ENCODE assay signal across 17 cellular contexts in genomic region chr2:143728498-143728897, GRCh38.
DNase-seq lines count a peak whose midpoint lies in the region; ATAC-seq and TF ChIP-seq lines count a peak whose summit lies in the region.
"Had no signal": no experiment of that assay in that cellular context is flagged by ENCODE, and none has a peak within 500 bp of the region (broad histone marks: within the 10 kb centered on the region; RNA-seq: fewer than 3 reads in every experiment).

No MANE protein-coding gene starts in this region.

- intact Hi-C loops in activated CD8-positive, alpha-beta T cell treated with anti-CD3 and anti-CD28 coated beads for 36 hours (cut with micrococcal nuclease): no loop called here
- intact Hi-C loops in thyroid gland (cut with DNase I): no loop called here

- 85 to 90% methylated on average over 7 of the region's 7 CpGs for WGBS in thyroid gland, 2 donors

- no peaks in the 10 kb centered on the region for H3K27me3 Mint-ChIP-seq in activated CD8-positive, alpha-beta T cell treated with anti-CD3 and anti-CD28 coated beads for 36 hours
- H3K27me3 Mint-ChIP-seq in activated CD8-positive, alpha-beta T cell treated with anti-CD3 and anti-CD28 coated beads, Interleukin-2, amount 10 ng/mL, durations not matched to agents 7 days and 5 days (ENCODE audit: low read depth): no peaks in the 10 kb centered on the region
- H3K27me3 Mint-ChIP-seq in CD8-positive, alpha-beta memory T cell: no peaks in the 10 kb centered on the region
- H3K27me3 Mint-ChIP-seq in activated CD4-positive, alpha-beta memory T cell treated with anti-CD3 and anti-CD28 coated beads, Interleukin-2, amount 10 ng/mL, durations not matched to agents 7 days and 5 days: no peaks in the 10 kb centered on the region

- peak overlapping the region; percentile 53 for H3K27ac Mint-ChIP-seq in activated CD8-positive, alpha-beta T cell treated with anti-CD3 and anti-CD28 coated beads for 36 hours
- H3K27ac Mint-ChIP-seq in activated CD8-positive, alpha-beta T cell treated with anti-CD3 and anti-CD28 coated beads, Interleukin-2, amount 10 ng/mL, durations not matched to agents 7 days and 5 days: no peak overlapping the region
- peak overlapping the region in 6 of 8 donors; percentile 4 to 88 (median 56) for H3K27ac Mint-ChIP-seq in CD8-positive, alpha-beta memory T cell
- H3K27ac Mint-ChIP-seq in activated CD4-positive, alpha-beta memory T cell treated with anti-CD3 and anti-CD28 coated beads, Interleukin-2, amount 10 ng/mL, durations not matched to agents 7 days and 5 days: peak overlapping the region; percentile 52

- no peak for TF ChIP-seq CTCF in activated CD8-positive, alpha-beta T cell treated with anti-CD3 and anti-CD28 coated beads for 36 hours (IDR thresholded peaks at IDR 0.05)
- no peak for TF ChIP-seq CTCF in foreskin keratinocyte (conservative IDR thresholded peaks at IDR 0.05)
- TF ChIP-seq CTCF in thyroid gland (IDR thresholded peaks at IDR 0.05): no peak

- H3K4me3 ChIP-seq in CD8-positive, alpha-beta memory T cell (ENCODE audit: low read length): no peak overlapping the region
- no peak overlapping the region for H3K4me3 ChIP-seq in thyroid gland (replicated peaks in 1 of 3)
- H3K4me3 ChIP-seq: BLaER1 treated with 17β-estradiol and CSF1 and Interleukin-3, amounts not matched to agents 10 nM and 100 nM had no signal

- H3K36me3 Mint-ChIP-seq in activated CD8-positive, alpha-beta T cell treated with anti-CD3 and anti-CD28 coated beads for 36 hours (ENCODE audit: low read depth): peaks cover 6% of the 10 kb centered on the region
- H3K36me3 Mint-ChIP-seq in activated CD8-positive, alpha-beta T cell treated with anti-CD3 and anti-CD28 coated beads, Interleukin-2, amount 10 ng/mL, durations not matched to agents 7 days and 5 days (ENCODE audit: low read depth): peaks cover 32% of the 10 kb centered on the region
- peaks cover 0 to 24% (median 3%) of the 10 kb centered on the region in 3 donors for H3K36me3 Mint-ChIP-seq in CD8-positive, alpha-beta memory T cell
- H3K36me3 Mint-ChIP-seq in activated CD4-positive, alpha-beta memory T cell treated with anti-CD3 and anti-CD28 coated beads, Interleukin-2, amount 10 ng/mL, durations not matched to agents 7 days and 5 days (ENCODE audit: low read depth): peaks cover 24% of the 10 kb centered on the region

- no peaks in the 10 kb centered on the region for H3K9me3 ChIP-seq in CD8-positive, alpha-beta memory T cell (ENCODE audit: low read length)
- H3K9me3 ChIP-seq in thyroid gland: no peaks in the 10 kb centered on the region
- H3K9me3 ChIP-seq: BLaER1 treated with 17β-estradiol and CSF1 and Interleukin-3, amounts not matched to agents 10 nM and 100 nM had no signal

- peaks cover 54% of the 10 kb centered on the region for H3K4me1 Mint-ChIP-seq in activated CD8-positive, alpha-beta T cell treated with anti-CD3 and anti-CD28 coated beads for 36 hours (ENCODE audit: low read depth)
- H3K4me1 Mint-ChIP-seq in activated CD8-positive, alpha-beta T cell treated with anti-CD3 and anti-CD28 coated beads, Interleukin-2, amount 10 ng/mL, durations not matched to agents 7 days and 5 days (ENCODE audit: low read depth): peaks cover 20% of the 10 kb centered on the region
- H3K4me1 Mint-ChIP-seq in CD8-positive, alpha-beta memory T cell: peaks cover 76 to 85% (median 81%) of the 10 kb centered on the region in 3 donors
- H3K4me1 Mint-ChIP-seq in activated CD4-positive, alpha-beta memory T cell treated with anti-CD3 and anti-CD28 coated beads, Interleukin-2, amount 10 ng/mL, durations not matched to agents 7 days and 5 days: peaks cover 42% of the 10 kb centered on the region

- H3K36me3 ChIP-seq in CD8-positive, alpha-beta memory T cell (ENCODE audit: insufficient read depth, low read length): no peaks in the 10 kb centered on the region
- no peaks in the 10 kb centered on the region for H3K36me3 ChIP-seq in thyroid gland

- H3K27ac ChIP-seq in CD8-positive, alpha-beta memory T cell (ENCODE audit: low read depth, low read length): no peak overlapping the region
- peak overlapping the region; percentile 65 for H3K27ac ChIP-seq in foreskin keratinocyte
- no peak overlapping the region for H3K27ac ChIP-seq in thyroid gland
- H3K27ac ChIP-seq: BLaER1 treated with 17β-estradiol and CSF1 and Interleukin-3, amounts not matched to agents 10 nM and 100 nM had no signal

- ATAC-seq in activated CD8-positive, alpha-beta T cell treated with anti-CD3 and anti-CD28 coated beads for 36 hours: no peak
- ATAC-seq in activated CD8-positive, alpha-beta T cell treated with anti-CD3 and anti-CD28 coated beads, Interleukin-2, amount 10 ng/mL, durations not matched to agents 7 days and 5 days: no peak
- peak; percentile 74 for ATAC-seq in foreskin keratinocyte

- CTCF ChIA-PET in activated CD8-positive, alpha-beta T cell treated with anti-CD3 and anti-CD28 coated beads for 36 hours (lab: Charles Lee): no interaction called here
- CTCF ChIA-PET in activated CD8-positive, alpha-beta T cell treated with anti-CD3 and anti-CD28 coated beads, Interleukin-2, amount 10 ng/mL, durations not matched to agents 7 days and 5 days (lab: Charles Lee): no interaction called here
- CTCF ChIA-PET in CD8-positive, alpha-beta memory T cell (lab: Charles Lee): interaction anchor here (1.1 kb wide), 1 partner anchor 8 kb away, joined by 3 read pairs; no protein-coding TSS in a partner anchor
- CTCF ChIA-PET in activated CD4-positive, alpha-beta memory T cell treated with anti-CD3 and anti-CD28 coated beads, Interleukin-2, amount 10 ng/mL, durations not matched to agents 7 days and 5 days (lab: Charles Lee): interaction anchor here (1.7 kb wide), 1 partner anchor 444 kb away, joined by 3 read pairs; no protein-coding TSS in a partner anchor

- no peaks in the 10 kb centered on the region for H3K27me3 ChIP-seq in CD8-positive, alpha-beta memory T cell (ENCODE audit: insufficient read depth, low read length, poor library complexity, severe bottlenecking)
- H3K27me3 ChIP-seq in foreskin keratinocyte (no peaks in the 10 kb centered on the region), thyroid gland (no peaks in the 10 kb centered on the region)
- H3K27me3 ChIP-seq: BLaER1 treated with 17β-estradiol and CSF1 and Interleukin-3, amounts not matched to agents 10 nM and 100 nM had no signal

- POLR2A ChIA-PET in activated CD8-positive, alpha-beta T cell treated with anti-CD3 and anti-CD28 coated beads for 36 hours (lab: Charles Lee): no interaction called here
- POLR2A ChIA-PET in activated CD8-positive, alpha-beta T cell treated with anti-CD3 and anti-CD28 coated beads, Interleukin-2, amount 10 ng/mL, durations not matched to agents 7 days and 5 days (lab: Charles Lee): no interaction called here
- POLR2A ChIA-PET in CD8-positive, alpha-beta memory T cell (lab: Charles Lee): no interaction called here
- POLR2A ChIA-PET in activated CD4-positive, alpha-beta memory T cell treated with anti-CD3 and anti-CD28 coated beads, Interleukin-2, amount 10 ng/mL, durations not matched to agents 7 days and 5 days (lab: Charles Lee): no interaction called here

- DNase-seq in activated CD8-positive, alpha-beta T cell treated with anti-CD3 and anti-CD28 coated beads for 36 hours: peak; percentile 13
- DNase-seq in activated CD8-positive, alpha-beta T cell treated with anti-CD3 and anti-CD28 coated beads, Interleukin-2, amount 10 ng/mL, durations not matched to agents 7 days and 5 days: no peak
- DNase-seq in CD8-positive, alpha-beta memory T cell: peak in 1 of 5 donors; percentile 54
- peak; percentile 19 for DNase-seq in activated CD4-positive, alpha-beta memory T cell treated with anti-CD3 and anti-CD28 coated beads, Interleukin-2, amount 10 ng/mL, durations not matched to agents 7 days and 5 days
- peak; percentile 54 to 77 for DNase-seq in foreskin keratinocyte
- DNase-seq in COR-L47 (lab: John Stamatoyannopoulos, UW): no peak
- DNase-seq in thyroid gland: no peak
- no peak for DNase-seq in HuH-7.5 (ENCODE audit: low spot score)
- DNase-seq: 8988T, Calu3, H7, Karpas-422, NCI-H187 treated with DMSO at 0.1 percent for 48 hours, NCI-H2171 treated with DMSO at 0.1 percent for 48 hours, NCI-H510A treated with DMSO at 0.1 percent for 48 hours, SIG-M5 had no signal

- H3K4me3 Mint-ChIP-seq in activated CD8-positive, alpha-beta T cell treated with anti-CD3 and anti-CD28 coated beads for 36 hours: no peak overlapping the region
- no peak overlapping the region for H3K4me3 Mint-ChIP-seq in activated CD8-positive, alpha-beta T cell treated with anti-CD3 and anti-CD28 coated beads, Interleukin-2, amount 10 ng/mL, durations not matched to agents 7 days and 5 days
- peak overlapping the region in 4 of 7 donors; percentile 17 to 60 (median 40) for H3K4me3 Mint-ChIP-seq in CD8-positive, alpha-beta memory T cell
- no peak overlapping the region for H3K4me3 Mint-ChIP-seq in activated CD4-positive, alpha-beta memory T cell treated with anti-CD3 and anti-CD28 coated beads, Interleukin-2, amount 10 ng/mL, durations not matched to agents 7 days and 5 days

- peaks cover 20% of the 10 kb centered on the region for H3K4me1 ChIP-seq in CD8-positive, alpha-beta memory T cell (ENCODE audit: insufficient read depth, low read length)
- H3K4me1 ChIP-seq in foreskin keratinocyte (peaks cover 32% of the 10 kb centered on the region), thyroid gland (no peaks in the 10 kb centered on the region)

- TF ChIP-seq POLR2A in thyroid gland (IDR thresholded peaks at IDR 0.05): no peak

- no peaks in the 10 kb centered on the region for H3K9me3 Mint-ChIP-seq in activated CD8-positive, alpha-beta T cell treated with anti-CD3 and anti-CD28 coated beads for 36 hours
- no peaks in the 10 kb centered on the region for H3K9me3 Mint-ChIP-seq in activated CD8-positive, alpha-beta T cell treated with anti-CD3 and anti-CD28 coated beads, Interleukin-2, amount 10 ng/mL, durations not matched to agents 7 days and 5 days (ENCODE audit: insufficient read depth)
- no peaks in the 10 kb centered on the region for H3K9me3 Mint-ChIP-seq in CD8-positive, alpha-beta memory T cell
- H3K9me3 Mint-ChIP-seq in activated CD4-positive, alpha-beta memory T cell treated with anti-CD3 and anti-CD28 coated beads, Interleukin-2, amount 10 ng/mL, durations not matched to agents 7 days and 5 days: no peaks in the 10 kb centered on the region

Comparison
In these comparisons a context has a peak if more than half of its experiments do, and no peak if none do; other contexts are left out.
1. DNase-seq: peak in activated CD8-positive, alpha-beta T cell treated with anti-CD3 and anti-CD28 coated beads for 36 hours (single experiment), activated CD4-positive, alpha-beta memory T cell treated with anti-CD3 and anti-CD28 coated beads, Interleukin-2, amount 10 ng/mL, durations not matched to agents 7 days and 5 days (single experiment) and foreskin keratinocyte (2 of 2); none in activated CD8-positive, alpha-beta T cell treated with anti-CD3 and anti-CD28 coated beads, Interleukin-2, amount 10 ng/mL, durations not matched to agents 7 days and 5 days (single experiment), COR-L47 (single experiment), thyroid gland (0 of 2) and HuH-7.5 (single experiment).
2. H3K4me3 Mint-ChIP-seq: peak in CD8-positive, alpha-beta memory T cell (4 of 7); none in activated CD8-positive, alpha-beta T cell treated with anti-CD3 and anti-CD28 coated beads for 36 hours (single experiment), activated CD8-positive, alpha-beta T cell treated with anti-CD3 and anti-CD28 coated beads, Interleukin-2, amount 10 ng/mL, durations not matched to agents 7 days and 5 days (single experiment) and activated CD4-positive, alpha-beta memory T cell treated with anti-CD3 and anti-CD28 coated beads, Interleukin-2, amount 10 ng/mL, durations not matched to agents 7 days and 5 days (single experiment).
3. CTCF ChIA-PET loops: an anchor here in CD8-positive, alpha-beta memory T cell (1.1 kb wide) and activated CD4-positive, alpha-beta memory T cell treated with anti-CD3 and anti-CD28 coated beads, Interleukin-2, amount 10 ng/mL, durations not matched to agents 7 days and 5 days (1.7 kb wide); none called in activated CD8-positive, alpha-beta T cell treated with anti-CD3 and anti-CD28 coated beads for 36 hours and activated CD8-positive, alpha-beta T cell treated with anti-CD3 and anti-CD28 coated beads, Interleukin-2, amount 10 ng/mL, durations not matched to agents 7 days and 5 days.